In genomic region chr4:54005475-54005874, GRCh38 we compare ENCODE assay signal across 15 cellular contexts. TPM values are rescaled to one million over a fixed set of nuclear protein-coding genes. Genes with fewer than 3 reads are reported as not detected.
DNase-seq lines count a peak whose midpoint lies in the region; ATAC-seq and TF ChIP-seq lines count a peak whose summit lies in the region.
"Had no signal": no experiment of that assay in that cellular context is flagged by ENCODE, and none has a peak within 500 bp of the region (broad histone marks: within the 10 kb centered on the region; RNA-seq: fewer than 3 reads in every experiment).

No MANE protein-coding gene starts in this region.

- no peak for TF ChIP-seq CTCF in choroid plexus epithelial cell (conservative IDR thresholded peaks at IDR 0.05; ENCODE audit: low read depth, low read length)

- no peak for ATAC-seq in HG03469 (IDR thresholded peaks at IDR 0.05; ENCODE audit: unreplicated experiment)

- H3K4me3 ChIP-seq in choroid plexus epithelial cell (ENCODE audit: low read depth, low read length), result no peak overlapping the region
- H3K4me3 ChIP-seq: hepatocyte had no signal

- DNase-seq in ELR (ENCODE audit: low read depth), result peak; percentile 32
- DNase-seq in HuH-7 (ENCODE audit: low spot score), result peak; percentile 9
- DNase-seq in choroid plexus epithelial cell (ENCODE audit: low read depth), result peak; percentile 79
- DNase-seq in lung microvascular endothelial cell (ENCODE audit: low read depth in 2 of 2), result peak; percentile 35 to 69
- no peak for DNase-seq in T1000 (lab: John Stamatoyannopoulos, UW)
- no peak for DNase-seq in NOMO-1 treated with dmso at 0.1 percent for 144 hours (lab: John Stamatoyannopoulos, UW; ENCODE audit: unreplicated experiment)
- no peak for DNase-seq in nucleus accumbens (lab: John Stamatoyannopoulos, UW)
- DNase-seq: activated CD4-positive, alpha-beta T cell treated with anti-CD3 and anti-CD28 coated beads for 4 hours; activated naive CD4-positive, alpha-beta T cell treated with anti-CD3 and anti-CD28 coated beads for 36 hours; DMS 273 treated with DMSO at 0.1 percent for 48 hours; KG1; NCI-H2227 treated with DMSO at 0.1 percent for 48 hours; SHP77 treated with DMSO at 0.1 percent for 48 hours had no signal

RNA-seq across cellular contexts. Expression of gene CHIC2, which starts 58.9 kb away (rescaled TPM):
- total RNA-seq in lung microvascular endothelial cell, result 48.2 and 95.0 TPM in 2 replicates

Comparison
In these comparisons a context has a peak if more than half of its experiments do, and no peak if none do; other contexts are left out.
1. DNase-seq: peak in ELR (single experiment), HuH-7 (single experiment), choroid plexus epithelial cell (single experiment) and lung microvascular endothelial cell (2 of 2); none in T1000 (single experiment), NOMO-1 treated with dmso at 0.1 percent for 144 hours (single experiment) and nucleus accumbens (0 of 56).